ENCODE assay signal across 15 cellular contexts in the genomic region with DNA sequence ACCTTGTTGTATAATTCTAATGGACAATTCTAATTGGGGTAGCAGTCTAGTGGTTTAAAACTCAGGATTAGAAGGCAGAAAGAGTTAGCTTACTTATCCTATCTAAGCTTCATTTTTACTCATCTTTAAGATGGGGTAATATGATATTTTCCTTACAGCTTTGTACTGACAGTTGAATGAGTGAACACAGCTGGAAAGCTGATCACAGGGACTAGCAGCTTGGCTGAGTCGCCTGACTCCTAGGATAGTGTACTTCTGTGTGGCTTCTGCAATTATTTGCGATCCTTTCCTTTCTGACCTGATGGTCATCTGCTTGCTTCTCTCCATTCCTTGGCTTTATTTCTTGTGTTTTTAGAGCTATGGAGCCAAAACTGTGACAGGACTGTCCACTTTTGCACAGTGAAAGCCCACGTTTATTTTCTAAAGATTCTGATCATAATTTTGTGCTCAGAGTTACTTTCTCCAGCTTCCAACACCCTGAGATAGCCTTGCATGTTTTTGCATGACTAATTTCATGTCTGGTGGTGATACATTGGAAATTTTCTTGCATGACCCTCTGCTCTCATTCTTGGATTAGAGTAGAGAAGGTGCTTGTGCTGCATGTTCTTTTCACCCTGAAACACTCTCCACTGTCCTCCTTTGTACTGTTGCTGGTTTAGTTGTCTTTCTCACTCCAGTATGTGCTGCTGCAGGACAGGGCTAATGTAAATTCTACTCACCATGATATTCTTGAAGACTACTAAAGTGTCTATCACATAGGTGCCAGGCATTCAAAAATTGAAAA.
A peak's percentile ranks its signal among the peaks of the same experiment; 100 is the strongest.
DNase-seq lines count a peak whose midpoint lies in the region; ATAC-seq and TF ChIP-seq lines count a peak whose summit lies in the region.
"Had no signal": no experiment of that assay in that cellular context is flagged by ENCODE, and none has a peak within 500 bp of the region (broad histone marks: within the 10 kb centered on the region; RNA-seq: fewer than 3 reads in every experiment).

No MANE protein-coding gene starts in this region.

- ATAC-seq in activated CD4-positive, CD25-positive, alpha-beta regulatory T cell treated with anti-CD3 and anti-CD28 coated beads, Interleukin-2, amount 50 U/mL, for 24 hours, result peak; percentile 30 to 34
- no peak for ATAC-seq in HG03520 (IDR thresholded peaks at IDR 0.05; ENCODE audit: unreplicated experiment)
- ATAC-seq: T-cell had no signal

- intact Hi-C loops in head of caudate nucleus (cut with DNase I), result no loop called here

- H3K4me3 ChIP-seq in epithelial cell of esophagus (ENCODE audit: low read length) (no peak overlapping the region), osteoblast (ENCODE audit: insufficient read depth, low read length) (peak overlapping the region; percentile 3)
- H3K4me3 ChIP-seq: vagina had no signal

- no peaks in the 10 kb centered on the region for H3K27me3 ChIP-seq in osteoblast (ENCODE audit: insufficient read depth, low read length)
- H3K27me3 ChIP-seq: vagina had no signal

- in situ Hi-C loops in GM13976 (cut with MboI; ENCODE audit: low sequenced_read_pairs, unreplicated experiment), result no loop called here

- no peaks in the 10 kb centered on the region for H4K20me1 ChIP-seq in osteoblast (ENCODE audit: insufficient read depth, low read length)

- H3K4me1 ChIP-seq in osteoblast (ENCODE audit: insufficient read depth, low read length), result peaks cover 16% of the 10 kb centered on the region

- peak overlapping the region; percentile 17 for H2AFZ ChIP-seq in osteoblast (ENCODE audit: low read length)

- no peaks in the 10 kb centered on the region for H3K79me2 ChIP-seq in osteoblast (ENCODE audit: insufficient read depth, low read length)

- no peak for DNase-seq in activated CD4-positive, CD25-positive, alpha-beta regulatory T cell (lab: John Stamatoyannopoulos, UW)
- peak; percentile 39 for DNase-seq in NCI-H69 (lab: John Stamatoyannopoulos, UW)
- DNase-seq in epithelial cell of esophagus (ENCODE audit: low read depth), result peak; percentile 24
- peak; percentile 13 for DNase-seq in osteoblast (ENCODE audit: insufficient read length, low spot score, missing footprints)
- DNase-seq in head of caudate nucleus, result no peak
- no peak for DNase-seq in GM13976 (ENCODE audit: low spot score)
- DNase-seq: activated CD4-positive, alpha-beta T cell treated with anti-CD3 and anti-CD28 coated beads for 48 hours; activated gamma-delta T cell treated with Interleukin-2 at 50 U/mL for 16 hours; central memory CD4-positive, alpha-beta T cell; NCI-H1930; T-cell had no signal

- H3K36me3 ChIP-seq in osteoblast (ENCODE audit: insufficient read depth, low read length), result no peaks in the 10 kb centered on the region
- H3K36me3 ChIP-seq: vagina had no signal

- H3K27ac ChIP-seq in osteoblast (ENCODE audit: low read depth, low read length), result peak overlapping the region; percentile 25
- H3K27ac ChIP-seq: epithelial cell of prostate, vagina had no signal

- peak overlapping the region; percentile 66 for H3K4me2 ChIP-seq in osteoblast (ENCODE audit: insufficient read depth, low read length)

- H3K9me3 ChIP-seq in osteoblast (ENCODE audit: low read depth, low read length), result no peaks in the 10 kb centered on the region
- H3K9me3 ChIP-seq: vagina had no signal

- TF ChIP-seq CTCF in epithelial cell of esophagus (IDR thresholded peaks at IDR 0.05; ENCODE audit: insufficient read depth, low read depth, low read length, missing control alignments), result no peak
- no peak for TF ChIP-seq CTCF in osteoblast (IDR thresholded peaks at IDR 0.05; ENCODE audit: extremely low read depth, low read depth, low read length)
- no peak for TF ChIP-seq CTCF in GM13976 (IDR thresholded peaks at IDR 0.05; ENCODE audit: borderline replicate concordance, control extremely low read depth, extremely low read depth, insufficient read depth, missing control alignments)

Comparison
In these comparisons a context has a peak if more than half of its experiments do, and no peak if none do; other contexts are left out.
1. DNase-seq: peak in NCI-H69 (single experiment), epithelial cell of esophagus (single experiment) and osteoblast (single experiment); none in activated CD4-positive, CD25-positive, alpha-beta regulatory T cell (0 of 4), head of caudate nucleus (0 of 42) and GM13976 (single experiment).